ENCODE assay signal across 1 cellular context in the genomic region with DNA sequence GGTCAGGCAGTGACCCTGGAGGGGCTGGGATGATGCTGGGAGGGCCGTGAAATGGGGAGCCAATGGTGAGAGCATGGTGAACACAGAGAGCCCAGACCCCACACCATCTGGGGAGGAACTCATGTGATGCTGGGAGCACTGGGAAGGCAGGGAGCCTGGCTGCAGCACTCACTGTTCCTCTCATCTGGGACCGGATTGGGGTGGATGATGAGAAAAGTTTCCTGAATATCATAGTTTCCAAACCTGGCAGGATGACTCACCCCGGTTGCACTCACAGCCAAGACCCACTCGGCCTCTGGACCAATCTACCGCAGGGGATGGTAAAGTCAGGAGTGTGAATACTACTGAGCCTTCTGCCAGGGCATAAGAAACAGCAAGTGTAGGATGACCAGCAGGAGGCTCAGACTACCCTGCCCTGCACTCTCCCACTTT.
TF ChIP-seq lines count a peak whose summit lies in the region.

No MANE protein-coding gene starts in this region.

TF ChIP-seq in H1, 55 proteins besides CTCF, POLR2A, EP300 and RAD21:
- TF ChIP-seq TAF7 (optimal IDR thresholded peaks at IDR 0.05; ENCODE audit: borderline replicate concordance, low read depth, low read length) (no peak), SUZ12 (IDR thresholded peaks at IDR 0.05; ENCODE audit: low read length) (peak; percentile 60; the same call in 1 of the 2 replicates)
